ENCODE assay signal across 13 cellular contexts in the genomic region with DNA sequence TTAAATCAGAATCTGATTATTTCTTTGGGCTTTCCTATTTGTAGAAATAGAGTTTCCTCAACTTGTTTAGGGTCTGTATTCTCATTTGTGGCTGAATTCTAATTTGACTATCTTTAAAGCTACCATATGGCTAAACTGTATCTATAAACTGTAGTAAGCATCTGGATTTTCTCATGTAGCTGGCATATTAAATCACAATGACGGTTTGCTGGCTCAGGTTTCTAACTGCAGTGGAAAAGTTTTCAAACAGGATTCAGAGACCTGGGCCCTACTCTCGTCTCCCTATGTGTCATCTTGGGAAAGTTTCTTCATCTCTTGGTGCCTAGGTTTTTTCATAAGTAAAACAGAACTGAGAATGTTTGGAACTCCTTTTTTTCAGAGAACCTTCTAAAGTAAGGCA.
DNase-seq lines count a peak whose midpoint lies in the region; ATAC-seq and TF ChIP-seq lines count a peak whose summit lies in the region.
"Had no signal": no experiment of that assay in that cellular context is flagged by ENCODE, and none has a peak within 500 bp of the region (broad histone marks: within the 10 kb centered on the region; RNA-seq: fewer than 3 reads in every experiment).

No MANE protein-coding gene starts in this region.

- H3K27ac Mint-ChIP-seq in activated T-cell treated with anti-CD3 and anti-CD28 coated beads, Interleukin-2, amount 50 U/mL, for 24 hours = no peak overlapping the region

- no peaks in the 10 kb centered on the region for H3K27me3 Mint-ChIP-seq in activated T-cell treated with anti-CD3 and anti-CD28 coated beads, Interleukin-2, amount 50 U/mL, for 24 hours

- no peak overlapping the region for H3K4me3 ChIP-seq in choroid plexus epithelial cell (ENCODE audit: low read depth, low read length)
- H3K4me3 ChIP-seq: upper lobe of right lung had no signal

- H3K36me3 Mint-ChIP-seq in activated T-cell treated with anti-CD3 and anti-CD28 coated beads, Interleukin-2, amount 50 U/mL, for 24 hours (ENCODE audit: low read depth) = peaks cover 21% of the 10 kb centered on the region

- peak; percentile 33 for DNase-seq in AG08395 (ENCODE audit: low spot score)
- peak; percentile 81 for DNase-seq in NCI-H1694 treated with DMSO at 0.1 percent for 48 hours (lab: John Stamatoyannopoulos, UW)
- DNase-seq in choroid plexus epithelial cell (ENCODE audit: low read depth) = peak; percentile 77
- peak; percentile 56 for DNase-seq in myocyte (ENCODE audit: low read depth)
- no peak for DNase-seq in retina
- DNase-seq in activated T-cell treated with anti-CD3 and anti-CD28 coated beads, Interleukin-2, amount 50 U/mL, for 24 hours = no peak
- DNase-seq in RPMI8226 = no peak
- DNase-seq: activated CD4-positive, alpha-beta T cell treated with anti-CD3 and anti-CD28 coated beads for 1 hour; activated T-cell treated with anti-CD3 and anti-CD28 coated beads, Interleukin-2, amount 50 U/mL, for 48 hours; EL; NCI-H146; upper lobe of right lung had no signal

- peaks cover 15% of the 10 kb centered on the region for H3K4me1 Mint-ChIP-seq in activated T-cell treated with anti-CD3 and anti-CD28 coated beads, Interleukin-2, amount 50 U/mL, for 24 hours (ENCODE audit: low read depth)

- H3K4me3 Mint-ChIP-seq in activated T-cell treated with anti-CD3 and anti-CD28 coated beads, Interleukin-2, amount 50 U/mL, for 24 hours = no peak overlapping the region

- ATAC-seq in GM18907 (IDR thresholded peaks at IDR 0.05; ENCODE audit: unreplicated experiment) = no peak
- ATAC-seq: upper lobe of right lung had no signal

- TF ChIP-seq CTCF in choroid plexus epithelial cell (conservative IDR thresholded peaks at IDR 0.05; ENCODE audit: low read depth, low read length) = no peak

- no peaks in the 10 kb centered on the region for H3K9me3 Mint-ChIP-seq in activated T-cell treated with anti-CD3 and anti-CD28 coated beads, Interleukin-2, amount 50 U/mL, for 24 hours

Comparison
In these comparisons a context has a peak if more than half of its experiments do, and no peak if none do; other contexts are left out.
1. DNase-seq: peak in AG08395 (single experiment), NCI-H1694 treated with DMSO at 0.1 percent for 48 hours (single experiment), choroid plexus epithelial cell (single experiment) and myocyte (single experiment); none in retina (single experiment), activated T-cell treated with anti-CD3 and anti-CD28 coated beads, Interleukin-2, amount 50 U/mL, for 24 hours (single experiment) and RPMI8226 (single experiment).